In genomic region chr12:50111693-50112455, GRCh38 we compare ENCODE assay signal across 8 cellular contexts. TPM values are rescaled to one million over a fixed set of nuclear protein-coding genes. Genes with fewer than 3 reads are reported as not detected.
A peak's percentile ranks its signal among the peaks of the same experiment; 100 is the strongest.
DNase-seq lines count a peak whose midpoint lies in the region; ATAC-seq and TF ChIP-seq lines count a peak whose summit lies in the region.

COX14 (plus strand) TSS chr12:50112236; CDS start chr12:50120044, 7,808 bp downstream.

- TF ChIP-seq POLR2A in adrenal gland (IDR thresholded peaks at IDR 0.05) (peak; percentile 99 to 100), heart left ventricle (IDR thresholded peaks at IDR 0.05) (peak in 1 of 2 donors; percentile 97)

- no peaks in the 10 kb centered on the region for H3K9me3 ChIP-seq in adrenal gland (replicated peaks in 1 of 3)
- no peaks in the 10 kb centered on the region for H3K9me3 ChIP-seq in heart left ventricle
- no peaks in the 10 kb centered on the region for H3K9me3 ChIP-seq in upper lobe of right lung

- H3K27ac ChIP-seq in adrenal gland (peak within 1 kb of the TSS; percentile 77 to 100 (median 99)), heart left ventricle (peak within 1 kb of the TSS; percentile 90 to 100 (median 96)), upper lobe of right lung (peak within 1 kb of the TSS; percentile 96)

- CTCF ChIA-PET in T-cell (lab: Charles Lee) = interaction anchor here (0.5 to 6.1 kb wide), 38 partner anchors 12 to 1711 kb away, joined by 3 to 94 read pairs (median 4); partner anchors contain the start of genes CERS5 (in 2 of the 2), SMARCD1 (in 2 of the 2), DDX23 (in 1 of the 2) and LIMA1 (in 1 of the 2)

- H3K4me3 ChIP-seq in adrenal gland = peak within 1 kb of the TSS; percentile 25 to 97 (median 62)
- peak within 1 kb of the TSS; percentile 66 to 99 (median 89) for H3K4me3 ChIP-seq in heart left ventricle
- H3K4me3 ChIP-seq in upper lobe of right lung = peak within 1 kb of the TSS; percentile 76

- intact Hi-C loops in adrenal gland (cut with DNase I) = loop anchor here in 1 of 2 donors (2.0 kb wide), 1 partner anchor 55 kb away; the partner anchor contains the start of gene CERS5
- intact Hi-C loops in heart left ventricle (cut with DNase I) = loop anchor here in 8 of 10 donors (1.0 to 10.0 kb wide), 6 partner anchors 27 to 63 kb away; partner anchors contain the start of genes CERS5 (in 7 of the 8) and SMARCD1 (in 2 of the 8)
- intact Hi-C loops in posterior cingulate gyrus (cut with DNase I) = loop anchor here (1.0 to 2.0 kb wide), 2 partner anchors 27 to 55 kb away; partner anchors contain the start of genes CERS5 and SMARCD1
- intact Hi-C loops in upper lobe of right lung (cut with DNase I) = no loop called here

- peaks cover 32 to 48% (median 44%) of the 10 kb centered on the region in 3 donors for H3K4me1 Mint-ChIP-seq in T-cell

- no peaks in the 10 kb centered on the region for H3K27me3 Mint-ChIP-seq in T-cell

- peak within 1 kb of the TSS; percentile 92 to 96 for H3K27ac Mint-ChIP-seq in T-cell

- H3K9me3 Mint-ChIP-seq in T-cell = no peaks in the 10 kb centered on the region

- H3K27me3 ChIP-seq in adrenal gland = no peaks in the 10 kb centered on the region
- no peaks in the 10 kb centered on the region for H3K27me3 ChIP-seq in heart left ventricle
- no peaks in the 10 kb centered on the region for H3K27me3 ChIP-seq in upper lobe of right lung

- 0 to 1% (median 0%) methylated on average over 14 to 59 of the region's 59 CpGs for whole genome bisulfite sequencing in adrenal gland, 4 donors
- WGBS in heart left ventricle, 4 donors = 0% methylated on average over 11 to 59 of the region's 59 CpGs

- peaks cover 0 to 9% of the 10 kb centered on the region in 2 donors for H3K36me3 ChIP-seq in adrenal gland (replicated peaks in 1 of 2)
- peaks cover 0 to 24% (median 13%) of the 10 kb centered on the region in 9 donors for H3K36me3 ChIP-seq in heart left ventricle
- H3K36me3 ChIP-seq in upper lobe of right lung = peaks cover 22% of the 10 kb centered on the region

- H3K4me1 ChIP-seq in adrenal gland (replicated peaks in 1 of 2) (peaks cover 31 to 49% of the 10 kb centered on the region in 2 donors), heart left ventricle (peaks cover 0 to 62% (median 48%) of the 10 kb centered on the region in 12 donors), upper lobe of right lung (peaks cover 43% of the 10 kb centered on the region)

- H3K4me3 Mint-ChIP-seq in T-cell = peak within 1 kb of the TSS; percentile 92 to 97 (median 96)

- DNase-seq in NCI-H1436 (lab: John Stamatoyannopoulos, UW) = peak; percentile 100
- DNase-seq in T-cell = peak; percentile 97 to 100 (median 99)
- DNase-seq in adrenal gland = peak; percentile 98 to 100 (median 99)
- DNase-seq in heart left ventricle = peak; percentile 99
- DNase-seq in posterior cingulate gyrus = peak; percentile 97 to 100 (median 99)
- peak; percentile 99 for DNase-seq in upper lobe of right lung

- TF ChIP-seq CTCF in GM12874 (IDR thresholded peaks at IDR 0.05; ENCODE audit: insufficient read depth, low read depth, low read length) (peak; percentile 94), adrenal gland (IDR thresholded peaks at IDR 0.05) (peak; percentile 79 to 90 (median 84)), heart left ventricle (IDR thresholded peaks at IDR 0.05) (peak; percentile 87 to 99 (median 94)), upper lobe of right lung (IDR thresholded peaks at IDR 0.05) (peak; percentile 92)

- peak; percentile 88 for ATAC-seq in HG02798 (IDR thresholded peaks at IDR 0.05; ENCODE audit: poor library complexity, unreplicated experiment)
- ATAC-seq in T-cell (replicated peaks in 1 of 4) = peak; percentile 86 to 88 (median 86)
- ATAC-seq in heart left ventricle = peak; percentile 89 to 94 (median 92)
- ATAC-seq in upper lobe of right lung = peak; percentile 92

- POLR2A ChIA-PET in T-cell (lab: Charles Lee) = interaction anchor here (0.5 to 2.5 kb wide), 17 partner anchors 18 to 1260 kb away, joined by 3 to 24 read pairs (median 4); partner anchors contain the start of genes SMARCD1 (in 2 of the 2), CERS5 (in 1 of the 2), DDX23 (in 1 of the 2) and TMBIM6 (in 1 of the 2)

- H3K36me3 Mint-ChIP-seq in T-cell = peaks cover 6% of the 10 kb centered on the region

RNA-seq across cellular contexts. Expression of gene COX14, which starts in this region (rescaled TPM):
- total RNA-seq in T-cell = 10 to 100 TPM; 38.0 to 49.9 (median 43.9) TPM
- total RNA-seq in adrenal gland = 100 to 1,000 TPM in 4 of 8 donors, 10 to 100 TPM in 4; 61.2 to 150 (median 105) TPM
- polyA plus RNA-seq in adrenal gland = 10 to 100 TPM; 78.8 to 98.5 (median 86.3) TPM
- 100 to 1,000 TPM; 134 to 217 (median 154) TPM for total RNA-seq in heart left ventricle
- 100 to 1,000 TPM; 172 to 178 TPM for polyA plus RNA-seq in heart left ventricle
- 68.5 TPM for total RNA-seq in upper lobe of right lung

Comparison
In these comparisons a context has a peak if more than half of its experiments do, and no peak if none do; other contexts are left out.
1. Peak in every context shown above with its lines: DNase-seq, ATAC-seq, H3K4me3 ChIP-seq and H3K27ac ChIP-seq.